8 cellular contexts compared by ENCODE assay signal in the genomic region with DNA sequence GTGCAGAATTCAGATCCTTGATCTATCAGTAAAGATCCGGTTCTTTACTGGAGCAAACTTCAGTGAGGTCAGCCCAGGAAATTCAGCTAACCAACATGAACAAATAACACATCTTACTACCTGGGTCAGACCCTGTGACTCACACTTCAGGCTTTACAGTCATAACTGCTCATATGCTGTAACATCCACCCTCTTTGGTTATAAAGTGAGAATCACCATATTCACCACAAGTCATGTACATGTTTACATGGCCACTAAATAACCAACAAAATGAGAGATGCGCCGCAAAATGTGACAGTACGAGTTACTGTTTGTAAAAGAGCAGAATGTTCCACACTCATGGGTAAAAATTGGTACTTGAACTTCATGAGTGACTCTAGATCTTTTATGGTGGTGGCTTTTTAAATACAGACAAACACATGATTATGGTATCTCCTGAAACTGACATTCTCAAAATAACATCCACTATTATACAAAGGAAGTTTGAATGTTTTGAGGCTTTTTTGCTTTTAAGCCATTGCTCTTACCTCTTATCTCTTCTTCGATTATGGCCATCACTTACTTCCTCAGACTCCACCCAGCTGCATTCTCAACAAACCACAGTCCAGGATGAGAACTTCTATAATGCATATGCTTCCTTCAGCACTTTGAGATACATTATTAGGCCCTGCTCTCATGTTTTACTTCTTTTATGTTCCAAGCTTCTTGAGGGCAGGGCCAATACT.
DNase-seq lines count a peak whose midpoint lies in the region; ATAC-seq and TF ChIP-seq lines count a peak whose summit lies in the region.

No MANE protein-coding gene starts in this region.

- ATAC-seq in GM18511 (IDR thresholded peaks at IDR 0.05; ENCODE audit: unreplicated experiment) = peak; percentile 69
- peak; percentile 68 for ATAC-seq in HG03521 (IDR thresholded peaks at IDR 0.05; ENCODE audit: unreplicated experiment)

- TF ChIP-seq CTCF in osteoblast (IDR thresholded peaks at IDR 0.05; ENCODE audit: extremely low read depth, low read depth, low read length) (no peak), progenitor cell of endocrine pancreas (IDR thresholded peaks at IDR 0.05; ENCODE audit: unreplicated experiment) (no peak)

- peaks cover 80% of the 10 kb centered on the region for H3K4me1 Mint-ChIP-seq in activated T-helper 2 cell treated with anti-CD3 and anti-CD28 coated beads, Interferon-gamma antibody, Interleukin-2, Interleukin-4, amounts not matched to agents 10 μg/mL and 5 μg/mL and 100 μg/mL, durations not matched to agents 14 hours and 24 hours and 36 hours (ENCODE audit: low read depth)
- H3K4me1 Mint-ChIP-seq in progenitor cell of endocrine pancreas (ENCODE audit: low read depth) = peaks cover 3% of the 10 kb centered on the region

- peak overlapping the region; percentile 85 for H3K27ac Mint-ChIP-seq in activated T-helper 2 cell treated with anti-CD3 and anti-CD28 coated beads, Interferon-gamma antibody, Interleukin-2, Interleukin-4, amounts not matched to agents 10 μg/mL and 5 μg/mL and 100 μg/mL, durations not matched to agents 14 hours and 24 hours and 36 hours
- H3K27ac Mint-ChIP-seq in progenitor cell of endocrine pancreas = no peak overlapping the region

- H3K4me1 ChIP-seq in osteoblast (ENCODE audit: insufficient read depth, low read length) = peaks cover 33% of the 10 kb centered on the region

- H3K4me3 ChIP-seq in osteoblast (ENCODE audit: insufficient read depth, low read length) = no peak overlapping the region

- peak overlapping the region; percentile 22 for H3K4me3 Mint-ChIP-seq in activated T-helper 2 cell treated with anti-CD3 and anti-CD28 coated beads, Interferon-gamma antibody, Interleukin-2, Interleukin-4, amounts not matched to agents 10 μg/mL and 5 μg/mL and 100 μg/mL, durations not matched to agents 14 hours and 24 hours and 36 hours (ENCODE audit: low read depth)
- no peak overlapping the region for H3K4me3 Mint-ChIP-seq in progenitor cell of endocrine pancreas (ENCODE audit: low read depth)

- peak overlapping the region; percentile 4 for H2AFZ ChIP-seq in osteoblast (ENCODE audit: low read length)

- no peaks in the 10 kb centered on the region for H3K9me3 ChIP-seq in osteoblast (ENCODE audit: low read depth, low read length)

- no peaks in the 10 kb centered on the region for H3K27me3 Mint-ChIP-seq in activated T-helper 2 cell treated with anti-CD3 and anti-CD28 coated beads, Interferon-gamma antibody, Interleukin-2, Interleukin-4, amounts not matched to agents 10 μg/mL and 5 μg/mL and 100 μg/mL, durations not matched to agents 14 hours and 24 hours and 36 hours (ENCODE audit: low read depth)
- H3K27me3 Mint-ChIP-seq in progenitor cell of endocrine pancreas = no peaks in the 10 kb centered on the region

- no peaks in the 10 kb centered on the region for H4K20me1 ChIP-seq in osteoblast (ENCODE audit: insufficient read depth, low read length)

- peak overlapping the region; percentile 22 for H3K27ac ChIP-seq in osteoblast (ENCODE audit: low read depth, low read length)

- H3K36me3 Mint-ChIP-seq in activated T-helper 2 cell treated with anti-CD3 and anti-CD28 coated beads, Interferon-gamma antibody, Interleukin-2, Interleukin-4, amounts not matched to agents 10 μg/mL and 5 μg/mL and 100 μg/mL, durations not matched to agents 14 hours and 24 hours and 36 hours (ENCODE audit: low read depth) = no peaks in the 10 kb centered on the region
- no peaks in the 10 kb centered on the region for H3K36me3 Mint-ChIP-seq in progenitor cell of endocrine pancreas (ENCODE audit: insufficient read depth)

- peak; percentile 62 for DNase-seq in activated T-helper 2 cell treated with anti-CD3 and anti-CD28 coated beads, Interferon-gamma antibody, Interleukin-2, Interleukin-4, amounts not matched to agents 10 μg/mL and 5 μg/mL and 100 μg/mL, durations not matched to agents 14 hours and 24 hours and 36 hours (ENCODE audit: low spot score)
- DNase-seq in osteoblast (ENCODE audit: insufficient read length, low spot score, missing footprints) (peak; percentile 37), KG1 (lab: John Stamatoyannopoulos, UW) (no peak), progenitor cell of endocrine pancreas (ENCODE audit: low spot score, unreplicated experiment) (no peak), NCI-H1105 treated with DMSO at 0.1 percent for 48 hours (lab: John Stamatoyannopoulos, UW) (no peak), inferior parietal cortex (ENCODE audit: extremely low spot score) (no peak)

- intact Hi-C loops in activated T-helper 2 cell treated with anti-CD3 and anti-CD28 coated beads, Interferon-gamma antibody, Interleukin-2, Interleukin-4, amounts not matched to agents 10 μg/mL and 5 μg/mL and 100 μg/mL, durations not matched to agents 14 hours and 24 hours and 36 hours (cut with micrococcal nuclease) = loop anchor here (1.0 to 2.0 kb wide), 8 partner anchors 24 to 213 kb away; no protein-coding TSS in a partner anchor

- H3K27me3 ChIP-seq in osteoblast (ENCODE audit: insufficient read depth, low read length) = no peaks in the 10 kb centered on the region

- H3K36me3 ChIP-seq in osteoblast (ENCODE audit: insufficient read depth, low read length) = no peaks in the 10 kb centered on the region

- peaks cover 4% of the 10 kb centered on the region for H3K9me3 Mint-ChIP-seq in activated T-helper 2 cell treated with anti-CD3 and anti-CD28 coated beads, Interferon-gamma antibody, Interleukin-2, Interleukin-4, amounts not matched to agents 10 μg/mL and 5 μg/mL and 100 μg/mL, durations not matched to agents 14 hours and 24 hours and 36 hours
- H3K9me3 Mint-ChIP-seq in progenitor cell of endocrine pancreas (ENCODE audit: low read depth) = no peaks in the 10 kb centered on the region

- H3K79me2 ChIP-seq in osteoblast (ENCODE audit: insufficient read depth, low read length) = no peaks in the 10 kb centered on the region

- H3K4me2 ChIP-seq in osteoblast (ENCODE audit: insufficient read depth, low read length) = peak overlapping the region; percentile 4

Comparison
In these comparisons a context has a peak if more than half of its experiments do, and no peak if none do; other contexts are left out.
1. DNase-seq: peak in activated T-helper 2 cell treated with anti-CD3 and anti-CD28 coated beads, Interferon-gamma antibody, Interleukin-2, Interleukin-4, amounts not matched to agents 10 μg/mL and 5 μg/mL and 100 μg/mL, durations not matched to agents 14 hours and 24 hours and 36 hours (single experiment) and osteoblast (single experiment); none in KG1 (single experiment), progenitor cell of endocrine pancreas (single experiment), NCI-H1105 treated with DMSO at 0.1 percent for 48 hours (single experiment) and inferior parietal cortex (single experiment).